ENCODE assay signal across 8 cellular contexts in the genomic region with DNA sequence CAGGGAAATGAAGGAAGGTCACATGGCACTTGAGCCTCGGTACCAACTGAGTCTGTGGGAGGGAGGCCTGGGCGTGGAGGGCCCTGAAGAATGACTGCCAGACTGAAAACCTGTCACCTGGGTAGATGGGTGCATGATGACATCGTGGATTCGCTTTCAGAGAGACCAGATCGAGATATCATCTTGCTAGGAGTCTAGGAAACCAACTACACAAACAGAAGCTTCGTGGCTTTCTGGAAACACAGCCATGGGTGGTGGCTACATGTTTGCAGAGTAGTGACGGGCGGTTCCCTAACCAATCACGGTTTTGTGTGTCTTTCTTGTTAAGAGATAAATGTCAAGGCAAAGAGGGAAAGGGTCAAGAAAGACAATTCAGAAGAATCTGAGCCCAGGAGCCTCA.
DNase-seq lines count a peak whose midpoint lies in the region; ATAC-seq and TF ChIP-seq lines count a peak whose summit lies in the region.

No MANE protein-coding gene starts in this region.

- no peaks in the 10 kb centered on the region for H4K20me1 ChIP-seq in MM.1S (ENCODE audit: insufficient read depth, low read length)

- intact Hi-C loops in mucosa of descending colon (cut with DNase I, micrococcal nuclease) (no loop called here), prostate gland (cut with DNase I) (no loop called here), right cardiac atrium (cut with DNase I) (no loop called here)

- no peaks in the 10 kb centered on the region for H3K79me2 ChIP-seq in MM.1S (ENCODE audit: low read length)

- no peaks in the 10 kb centered on the region for H3F3A ChIP-seq in MM.1S (ENCODE audit: insufficient read depth, low read length)

- no peaks in the 10 kb centered on the region for H3K9me2 ChIP-seq in MM.1S (replicated peaks; ENCODE audit: insufficient read depth, low read length)

- H3K36me3 ChIP-seq in mucosa of descending colon (ENCODE audit: low read depth) (no peaks in the 10 kb centered on the region), prostate gland (no peaks in the 10 kb centered on the region), MM.1S (replicated peaks; ENCODE audit: insufficient read depth, low read length) (no peaks in the 10 kb centered on the region)

- in situ Hi-C loops in GM13977 (cut with MboI; ENCODE audit: low pct_unique_long_range_greater_than_20kb, low sequenced_read_pairs, unreplicated experiment), result no loop called here

- DNase-seq in GM13977 (ENCODE audit: low spot score), result peak; percentile 46
- peak; percentile 25 for DNase-seq in activated CD4-positive, CD25-positive, alpha-beta regulatory T cell treated with anti-CD3 and anti-CD28 coated beads, Interleukin-2, amount 50 U/mL, for 16 hours (ENCODE audit: low read depth, low spot score)
- no peak for DNase-seq in mucosa of descending colon
- no peak for DNase-seq in prostate gland (ENCODE audit: low spot score)
- no peak for DNase-seq in right cardiac atrium
- DNase-seq in HuH-7.5 (ENCODE audit: low spot score), result no peak
- DNase-seq in MM.1S, result no peak

- no peak overlapping the region for H3K4me3 ChIP-seq in mucosa of descending colon
- H3K4me3 ChIP-seq in prostate gland, result no peak overlapping the region
- no peak overlapping the region for H3K4me3 ChIP-seq in right cardiac atrium (ENCODE audit: low read length)
- no peak overlapping the region for H3K4me3 ChIP-seq in MM.1S (ENCODE audit: low read length)

- no peaks in the 10 kb centered on the region for H3K27me3 ChIP-seq in prostate gland (replicated peaks; ENCODE audit: insufficient read depth)
- no peaks in the 10 kb centered on the region for H3K27me3 ChIP-seq in right cardiac atrium (ENCODE audit: control insufficient read depth, insufficient read depth)
- H3K27me3 ChIP-seq in MM.1S (replicated peaks; ENCODE audit: insufficient read depth, low read length), result no peaks in the 10 kb centered on the region

- H3K9me3 ChIP-seq in mucosa of descending colon (peaks cover 4% of the 10 kb centered on the region), prostate gland (no peaks in the 10 kb centered on the region), right cardiac atrium (ENCODE audit: control insufficient read depth, low read length) (peaks cover 2% of the 10 kb centered on the region), MM.1S (replicated peaks; ENCODE audit: insufficient read depth, low read length) (no peaks in the 10 kb centered on the region)

- H3K4me2 ChIP-seq in MM.1S (ENCODE audit: low read depth, low read length), result no peak overlapping the region

- WGBS in prostate gland, result 66% methylated on average over 9 of the region's 9 CpGs
- 91% methylated on average over 9 of the region's 9 CpGs for WGBS in right cardiac atrium

- H3K27ac ChIP-seq in prostate gland (no peak overlapping the region), right cardiac atrium (ENCODE audit: low read length) (no peak overlapping the region), MM.1S (ENCODE audit: low read length) (no peak overlapping the region)

- TF ChIP-seq CTCF in GM13977 (IDR thresholded peaks at IDR 0.05; ENCODE audit: extremely low read depth, insufficient read depth, missing control alignments) (no peak), mucosa of descending colon (IDR thresholded peaks at IDR 0.05) (no peak), prostate gland (IDR thresholded peaks at IDR 0.05) (no peak), MM.1S (IDR thresholded peaks at IDR 0.05; ENCODE audit: low read length) (no peak)

- H3K9ac ChIP-seq in MM.1S (ENCODE audit: low read length), result no peak overlapping the region

- ATAC-seq in HG02763 (IDR thresholded peaks at IDR 0.05; ENCODE audit: unreplicated experiment) (peak; percentile 38), mucosa of descending colon (peak; percentile 30), right cardiac atrium (no peak)

- H2AFZ ChIP-seq in MM.1S (ENCODE audit: low read length), result no peak overlapping the region

- no peaks in the 10 kb centered on the region for H3K4me1 ChIP-seq in mucosa of descending colon (ENCODE audit: low read depth)
- H3K4me1 ChIP-seq in prostate gland (replicated peaks), result no peaks in the 10 kb centered on the region
- no peaks in the 10 kb centered on the region for H3K4me1 ChIP-seq in right cardiac atrium (ENCODE audit: control insufficient read depth, insufficient read depth, low read length)
- H3K4me1 ChIP-seq in MM.1S (ENCODE audit: low read length), result no peaks in the 10 kb centered on the region

- no peak for TF ChIP-seq POLR2A in prostate gland (IDR thresholded peaks at IDR 0.05)

Comparison
In these comparisons a context has a peak if more than half of its experiments do, and no peak if none do; other contexts are left out.
1. DNase-seq: peak in GM13977 (single experiment) and activated CD4-positive, CD25-positive, alpha-beta regulatory T cell treated with anti-CD3 and anti-CD28 coated beads, Interleukin-2, amount 50 U/mL, for 16 hours (single experiment); none in mucosa of descending colon (0 of 3), prostate gland (single experiment), right cardiac atrium (0 of 3), HuH-7.5 (single experiment) and MM.1S (single experiment).
2. ATAC-seq: peak in HG02763 (single experiment) and mucosa of descending colon (single experiment); none in right cardiac atrium (0 of 2).